Comparison of ENCODE assay signal across 13 cellular contexts in genomic region chr16:65975049-65975708, GRCh38.
DNase-seq lines count a peak whose midpoint lies in the region; ATAC-seq and TF ChIP-seq lines count a peak whose summit lies in the region.
"Had no signal": no experiment of that assay in that cellular context is flagged by ENCODE, and none has a peak within 500 bp of the region (broad histone marks: within the 10 kb centered on the region; RNA-seq: fewer than 3 reads in every experiment).

No MANE protein-coding gene starts in this region.

- no peaks in the 10 kb centered on the region for H3K27me3 Mint-ChIP-seq in MCF 10A (ENCODE audit: insufficient read depth, unreplicated experiment)
- H3K27me3 Mint-ChIP-seq: CD4-positive, CD25-positive, alpha-beta regulatory T cell had no signal

- H3K4me3 ChIP-seq in breast epithelium (no peak overlapping the region), choroid plexus epithelial cell (ENCODE audit: low read depth, low read length) (no peak overlapping the region)
- H3K4me3 ChIP-seq: SJCRH30 had no signal

- no peaks in the 10 kb centered on the region for H3K4me1 Mint-ChIP-seq in MCF 10A (ENCODE audit: insufficient read depth, unreplicated experiment)
- H3K4me1 Mint-ChIP-seq: brain; CD4-positive, CD25-positive, alpha-beta regulatory T cell had no signal

- H3K27ac Mint-ChIP-seq in MCF 10A (ENCODE audit: low read depth, unreplicated experiment) = no peak overlapping the region
- H3K27ac Mint-ChIP-seq: brain; CD4-positive, CD25-positive, alpha-beta regulatory T cell had no signal

- no peaks in the 10 kb centered on the region for H3K36me3 Mint-ChIP-seq in MCF 10A (ENCODE audit: insufficient read depth, unreplicated experiment)
- H3K36me3 Mint-ChIP-seq: brain; CD4-positive, CD25-positive, alpha-beta regulatory T cell had no signal

- intact Hi-C loops in MCF 10A (cut with micrococcal nuclease) (no loop called here), breast epithelium (cut with DNase I; ENCODE audit: low total_unique reads) (no loop called here)

- CTCF ChIA-PET in MCF 10A (lab: Yijun Ruan, JAX) = no interaction called here

- TF ChIP-seq CTCF in MCF 10A (IDR thresholded peaks at IDR 0.05; ENCODE audit: unreplicated experiment) (no peak), breast epithelium (IDR thresholded peaks at IDR 0.05) (no peak), choroid plexus epithelial cell (conservative IDR thresholded peaks at IDR 0.05; ENCODE audit: low read depth, low read length) (no peak)

- H3K9me3 Mint-ChIP-seq in MCF 10A (ENCODE audit: unreplicated experiment) = peaks cover 45% of the 10 kb centered on the region

- no peaks in the 10 kb centered on the region for H3K27me3 ChIP-seq in breast epithelium
- H3K27me3 ChIP-seq: SJCRH30 had no signal

- no peak for ATAC-seq in HG02973 (IDR thresholded peaks at IDR 0.05; ENCODE audit: unreplicated experiment)

- BruUV-seq in MCF 10A (replicated peaks; lab: Mats Ljungman, UMichigan) = no TSS peak

- H3K27ac ChIP-seq in breast epithelium = no peak overlapping the region
- H3K27ac ChIP-seq: SJCRH30 had no signal

- H3K4me1 ChIP-seq in breast epithelium = no peaks in the 10 kb centered on the region

- H3K9me3 ChIP-seq in breast epithelium = no peaks in the 10 kb centered on the region

- no peak overlapping the region for H3K4me3 Mint-ChIP-seq in MCF 10A (ENCODE audit: unreplicated experiment)
- H3K4me3 Mint-ChIP-seq: brain; CD4-positive, CD25-positive, alpha-beta regulatory T cell had no signal

- H3K36me3 ChIP-seq in breast epithelium = no peaks in the 10 kb centered on the region
- H3K36me3 ChIP-seq: SJCRH30 had no signal

- POLR2A ChIA-PET in MCF 10A (lab: Yijun Ruan, JAX) = no interaction called here

- TF ChIP-seq POLR2A in breast epithelium (IDR thresholded peaks at IDR 0.05) = no peak

- peak; percentile 72 for DNase-seq in MCF 10A (ENCODE audit: unreplicated experiment)
- DNase-seq in breast epithelium (ENCODE audit: low spot score in 2 of 2) = no peak
- peak; percentile 12 for DNase-seq in NCI-H226
- DNase-seq in choroid plexus epithelial cell (ENCODE audit: low read depth) = peak; percentile 73
- peak; percentile 51 for DNase-seq in renal cortical epithelial cell (ENCODE audit: low read depth)
- DNase-seq in NCI-H1436 (lab: John Stamatoyannopoulos, UW) = no peak
- no peak for DNase-seq in inferior parietal cortex (ENCODE audit: extremely low spot score)
- DNase-seq: CD4-positive, CD25-positive, alpha-beta regulatory T cell; hypothalamus; NCI-H1436 treated with DMSO at 0.1 percent for 48 hours had no signal

Comparison
In these comparisons a context has a peak if more than half of its experiments do, and no peak if none do; other contexts are left out.
1. DNase-seq: peak in MCF 10A (single experiment), NCI-H226 (single experiment), choroid plexus epithelial cell (single experiment) and renal cortical epithelial cell (single experiment); none in breast epithelium (0 of 2), NCI-H1436 (single experiment) and inferior parietal cortex (single experiment).